Comparison of ENCODE assay signal across 8 cellular contexts in the genomic region with DNA sequence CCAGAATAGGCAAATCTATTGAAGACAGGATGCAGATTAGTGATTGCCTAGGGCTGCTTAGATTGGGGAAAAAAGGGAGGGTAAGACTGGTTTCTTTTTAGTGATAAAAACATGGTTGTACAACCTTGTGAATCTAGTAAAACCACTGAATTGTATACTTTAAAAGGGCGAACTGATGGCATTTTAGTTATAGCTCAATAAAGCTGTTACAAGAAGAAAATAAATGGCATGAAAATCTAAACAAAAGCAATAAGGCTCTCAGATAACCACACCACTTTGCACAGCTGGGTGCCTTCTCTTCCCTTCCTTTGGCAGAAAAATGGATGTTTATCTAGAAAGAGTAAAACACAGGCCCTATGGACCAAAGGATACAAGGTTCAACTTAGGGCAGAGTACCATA.
"Had no signal": no experiment of that assay in that cellular context is flagged by ENCODE, and none has a peak within 500 bp of the region (broad histone marks: within the 10 kb centered on the region; RNA-seq: fewer than 3 reads in every experiment).

No MANE protein-coding gene starts in this region.

- ATAC-seq: GM12878 had no signal

- FAIRE-seq: G401.6, GM12878, GM12891, GM12892, GM18507, GM19239 had no signal

- DNase-seq: GDM1, GF-D8 had no signal

- H3K4me3 ChIP-seq: GM12878 had no signal
